ENCODE assay signal across 17 cellular contexts in genomic region chr4:76023381-76023780, GRCh38. TPM values are rescaled to one million over a fixed set of nuclear protein-coding genes. Genes with fewer than 3 reads are reported as not detected.
DNase-seq lines count a peak whose midpoint lies in the region; FAIRE-seq and TF ChIP-seq lines count a peak whose summit lies in the region.
"Had no signal": no experiment of that assay in that cellular context is flagged by ENCODE, and none has a peak within 500 bp of the region (broad histone marks: within the 10 kb centered on the region; RNA-seq: fewer than 3 reads in every experiment).

Gene CXCL10 (minus strand): TSS chr4:76023497. CDS start chr4:76023431, 66 bp downstream.

- no peaks in the 10 kb centered on the region for H3K79me2 ChIP-seq in ACC112 (ENCODE audit: control insufficient read depth, insufficient read depth, low read length, unreplicated experiment)

- H3K4me3 ChIP-seq in ACC112 (ENCODE audit: low read depth, low read length): no peak within 1 kb of the TSS
- no peak within 1 kb of the TSS for H3K4me3 ChIP-seq in kidney (ENCODE audit: low read length in 2 of 2)
- no peak within 1 kb of the TSS for H3K4me3 ChIP-seq in H7 (ENCODE audit: insufficient read depth, low read depth, low read length)
- H3K4me3 ChIP-seq: lung, SJCRH30 had no signal

- DNase-seq in GM12891 (ENCODE audit: insufficient read length, low spot score) (no peak), kidney (no peak), NCI-H1694 (lab: John Stamatoyannopoulos, UW) (no peak), H7 (no peak), NCI-H2171 treated with DMSO at 0.1 percent for 48 hours (lab: John Stamatoyannopoulos, UW) (no peak)
- DNase-seq in activated naive CD8-positive, alpha-beta T cell treated with anti-CD3 and anti-CD28 coated beads for 36 hours: no peak
- no peak for DNase-seq in effector CD4-positive, alpha-beta T cell
- DNase-seq: activated naive CD4-positive, alpha-beta T cell treated with Interleukin-2 at 50 U/mL for 16 hours; BE2C; GF-D8; NCI-H1092 treated with DMSO at 0.1 percent for 48 hours; NCI-H526 treated with DMSO at 0.1 percent for 48 hours; SJCRH30; stimulated activated CD4-positive, alpha-beta T cell treated with anti-CD3 and anti-CD28 coated beads, Interleukin-2, amount 100 ng/mL, for 24 hours; stimulated activated naive CD4-positive, alpha-beta T cell had no signal

- H3K27me3 ChIP-seq in ACC112 (ENCODE audit: insufficient read depth, low read length) (no peaks in the 10 kb centered on the region), H7 (ENCODE audit: control insufficient read depth, insufficient read depth, low read length) (no peaks in the 10 kb centered on the region)
- H3K27me3 ChIP-seq: SJCRH30 had no signal

- H3K36me3 ChIP-seq in ACC112 (ENCODE audit: insufficient read depth, low read length): no peaks in the 10 kb centered on the region
- no peaks in the 10 kb centered on the region for H3K36me3 ChIP-seq in kidney (ENCODE audit: control insufficient read depth in 1 of 2, insufficient read depth in 2 of 2, low read length in 2 of 2)
- no peaks in the 10 kb centered on the region for H3K36me3 ChIP-seq in H7 (replicated peaks; ENCODE audit: control insufficient read depth, insufficient read depth, low read length)
- H3K36me3 ChIP-seq: BE2C, SJCRH30 had no signal

- FAIRE-seq in GM12891 (lab: Jason Lieb, UNC) (peak; percentile 35), kidney (lab: Jason Lieb, UNC) (peak; percentile 30)

- no peak for TF ChIP-seq POLR2A in GM12891 (IDR thresholded peaks at IDR 0.05; ENCODE audit: low read depth, low read length)

- H2AFZ ChIP-seq in ACC112 (ENCODE audit: low read length, unreplicated experiment): peak within 1 kb of the TSS; percentile 16

- intact Hi-C loops in kidney (cut with DNase I): no loop called here

- H3K4me1 ChIP-seq in ACC112 (ENCODE audit: control insufficient read depth, insufficient read depth, low read length, unreplicated experiment) (peaks cover 9% of the 10 kb centered on the region), kidney (ENCODE audit: control insufficient read depth in 1 of 2, insufficient read depth in 1 of 2, low read depth in 1 of 2, low read length in 2 of 2) (no peaks in the 10 kb centered on the region)
- H3K4me1 ChIP-seq: SJCRH30 had no signal

- no peaks in the 10 kb centered on the region for H3K9me3 Mint-ChIP-seq in activated naive CD8-positive, alpha-beta T cell treated with anti-CD3 and anti-CD28 coated beads for 36 hours

- H3K9ac ChIP-seq in kidney (ENCODE audit: low read length in 2 of 2): no peak within 1 kb of the TSS

- peaks cover 15% of the 10 kb centered on the region for H3K27me3 Mint-ChIP-seq in activated naive CD8-positive, alpha-beta T cell treated with anti-CD3 and anti-CD28 coated beads for 36 hours

- no peaks in the 10 kb centered on the region for H3K36me3 Mint-ChIP-seq in activated naive CD8-positive, alpha-beta T cell treated with anti-CD3 and anti-CD28 coated beads for 36 hours

- H3K27ac ChIP-seq in ACC112 (ENCODE audit: low read depth, low read length): no peak within 1 kb of the TSS
- no peak within 1 kb of the TSS for H3K27ac ChIP-seq in kidney (ENCODE audit: low read depth in 2 of 2, low read length in 2 of 2)
- H3K27ac ChIP-seq: SJCRH30 had no signal

- TF ChIP-seq CTCF in kidney (IDR thresholded peaks at IDR 0.05; ENCODE audit: borderline replicate concordance, extremely low read depth, insufficient read depth): no peak

- H3K4me1 Mint-ChIP-seq in activated naive CD8-positive, alpha-beta T cell treated with anti-CD3 and anti-CD28 coated beads for 36 hours: peaks cover 29% of the 10 kb centered on the region

- no peaks in the 10 kb centered on the region for H3K9me3 ChIP-seq in kidney (ENCODE audit: control insufficient read depth in 1 of 2, low read length in 2 of 2)
- H3K9me3 ChIP-seq: BE2C, SJCRH30 had no signal

- peak within 1 kb of the TSS; percentile 25 for H3K27ac Mint-ChIP-seq in activated naive CD8-positive, alpha-beta T cell treated with anti-CD3 and anti-CD28 coated beads for 36 hours

- H3K4me3 Mint-ChIP-seq in activated naive CD8-positive, alpha-beta T cell treated with anti-CD3 and anti-CD28 coated beads for 36 hours: no peak within 1 kb of the TSS

TF ChIP-seq in GM12891, 5 proteins besides CTCF, POLR2A, EP300 and RAD21:
- 0 out of 2 replicates have a peak, but pooled peaks have one; percentile 5 for TF ChIP-seq SPI1 (IDR thresholded peaks at IDR 0.05; ENCODE audit: low read depth, low read length)
- TF ChIP-seq POLR2AphosphoS5 (IDR thresholded peaks at IDR 0.05; ENCODE audit: low read depth, low read length): no peak

RNA-seq across cellular contexts. Expression of gene CXCL10, which starts in this region (rescaled TPM):
- 7.1 TPM for polyA plus RNA-seq in GM12891 (2012; ENCODE audit: low read depth, missing spikeins)
- 1 to 10 TPM; 2.1 to 3.0 TPM for total RNA-seq in activated naive CD8-positive, alpha-beta T cell treated with anti-CD3 and anti-CD28 coated beads for 36 hours
- 1.4 TPM for total RNA-seq in kidney
- 1.3 TPM for polyA plus RNA-seq in kidney (ENCODE audit: insufficient read depth, low read depth, low replicate concordance)
- not detected in 2 replicates for total RNA-seq in H7 (2014; rRNA removed; shearing (Covaris generic))
- total RNA-seq: SJCRH30 had no signal
